In the genomic region with DNA sequence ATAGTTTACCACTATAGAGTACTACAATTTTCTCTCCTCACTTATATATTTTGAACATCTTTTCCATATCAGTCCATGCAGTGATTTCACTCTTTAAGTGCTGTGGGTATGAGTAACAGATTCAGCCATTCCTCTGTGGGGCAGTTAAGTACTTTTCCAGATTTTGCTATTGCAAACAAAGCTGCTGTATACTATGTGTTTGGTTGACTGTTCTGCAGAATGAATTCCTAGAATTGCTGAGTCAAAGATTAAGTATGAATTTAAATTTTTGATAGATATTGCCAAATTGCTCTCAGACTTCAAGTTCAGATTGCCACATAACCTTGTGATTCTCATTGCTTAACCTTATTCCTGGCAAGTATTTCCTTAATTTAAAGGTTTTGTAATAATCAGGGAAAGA, we compare ENCODE assay signal across 1 cellular context.
TF ChIP-seq lines count a peak whose summit lies in the region.

No MANE protein-coding gene starts in this region.

TF ChIP-seq in K562, 482 proteins besides CTCF, POLR2A, EP300 and RAD21:
- 0 out of 4 replicates have a peak, but pooled peaks of 1 of the 2 experiments have one; percentile 12 for TF ChIP-seq RCOR1 (IDR thresholded peaks at IDR 0.05; ENCODE audit: borderline replicate concordance in 1 of 2, low read depth in 2 of 2, low read length in 2 of 2)
- no peak for TF ChIP-seq STAT6 (CRISPR knock-in tag; IDR thresholded peaks at IDR 0.05)
- peak; percentile 46; the same call in 1 of the 2 replicates for TF ChIP-seq MAFF (IDR thresholded peaks at IDR 0.05; ENCODE audit: low read length)
- TF ChIP-seq MAFG (tag; conservative IDR thresholded peaks at IDR 0.05): 0 out of 2 replicates have a peak, but pooled peaks have one; percentile 20
- TF ChIP-seq BRD4 (IDR thresholded peaks at IDR 0.05): no peak
- no peak for TF ChIP-seq GTF2A2 (tag; IDR thresholded peaks at IDR 0.05)
- no peak for TF ChIP-seq PTTG1 (tag; IDR thresholded peaks at IDR 0.05; ENCODE audit: low read depth)
- no peak for TF ChIP-seq TCF7 (IDR thresholded peaks at IDR 0.05; ENCODE audit: borderline replicate concordance)
- TF ChIP-seq CEBPB (tag; IDR thresholded peaks at IDR 0.05): peak; percentile 52
- TF ChIP-seq ZNF583 (CRISPR knock-in tag; IDR thresholded peaks at IDR 0.05): no peak
- no peak for TF ChIP-seq MTA3 (IDR thresholded peaks at IDR 0.05; ENCODE audit: borderline replicate concordance)
- TF ChIP-seq RBBP5 (IDR thresholded peaks at IDR 0.05; ENCODE audit: borderline replicate concordance, insufficient read depth, low read length, poor library complexity, severe bottlenecking): no peak
- no peak for TF ChIP-seq EWSR1 (IDR thresholded peaks at IDR 0.05; ENCODE audit: borderline replicate concordance, low read depth, partially characterized antibody)
- peak; percentile 76 for TF ChIP-seq ZNF316 (IDR thresholded peaks at IDR 0.05)
- TF ChIP-seq ZFP1 (CRISPR knock-in tag; IDR thresholded peaks at IDR 0.05): no peak
- TF ChIP-seq BHLHE40 (IDR thresholded peaks at IDR 0.05; ENCODE audit: low read length): no peak
- TF ChIP-seq HLTF (IDR thresholded peaks at IDR 0.05): no peak
- TF ChIP-seq KDM1A (IDR thresholded peaks at IDR 0.05): peak; percentile 73 to 75; a peak in 3 of 4 replicates
- TF ChIP-seq DMBX1 (CRISPR knock-in tag; IDR thresholded peaks at IDR 0.05; ENCODE audit: borderline replicate concordance): no peak
- no peak for TF ChIP-seq ZNF12 (CRISPR knock-in tag; IDR thresholded peaks at IDR 0.05)
- TF ChIP-seq, protein P1, sequence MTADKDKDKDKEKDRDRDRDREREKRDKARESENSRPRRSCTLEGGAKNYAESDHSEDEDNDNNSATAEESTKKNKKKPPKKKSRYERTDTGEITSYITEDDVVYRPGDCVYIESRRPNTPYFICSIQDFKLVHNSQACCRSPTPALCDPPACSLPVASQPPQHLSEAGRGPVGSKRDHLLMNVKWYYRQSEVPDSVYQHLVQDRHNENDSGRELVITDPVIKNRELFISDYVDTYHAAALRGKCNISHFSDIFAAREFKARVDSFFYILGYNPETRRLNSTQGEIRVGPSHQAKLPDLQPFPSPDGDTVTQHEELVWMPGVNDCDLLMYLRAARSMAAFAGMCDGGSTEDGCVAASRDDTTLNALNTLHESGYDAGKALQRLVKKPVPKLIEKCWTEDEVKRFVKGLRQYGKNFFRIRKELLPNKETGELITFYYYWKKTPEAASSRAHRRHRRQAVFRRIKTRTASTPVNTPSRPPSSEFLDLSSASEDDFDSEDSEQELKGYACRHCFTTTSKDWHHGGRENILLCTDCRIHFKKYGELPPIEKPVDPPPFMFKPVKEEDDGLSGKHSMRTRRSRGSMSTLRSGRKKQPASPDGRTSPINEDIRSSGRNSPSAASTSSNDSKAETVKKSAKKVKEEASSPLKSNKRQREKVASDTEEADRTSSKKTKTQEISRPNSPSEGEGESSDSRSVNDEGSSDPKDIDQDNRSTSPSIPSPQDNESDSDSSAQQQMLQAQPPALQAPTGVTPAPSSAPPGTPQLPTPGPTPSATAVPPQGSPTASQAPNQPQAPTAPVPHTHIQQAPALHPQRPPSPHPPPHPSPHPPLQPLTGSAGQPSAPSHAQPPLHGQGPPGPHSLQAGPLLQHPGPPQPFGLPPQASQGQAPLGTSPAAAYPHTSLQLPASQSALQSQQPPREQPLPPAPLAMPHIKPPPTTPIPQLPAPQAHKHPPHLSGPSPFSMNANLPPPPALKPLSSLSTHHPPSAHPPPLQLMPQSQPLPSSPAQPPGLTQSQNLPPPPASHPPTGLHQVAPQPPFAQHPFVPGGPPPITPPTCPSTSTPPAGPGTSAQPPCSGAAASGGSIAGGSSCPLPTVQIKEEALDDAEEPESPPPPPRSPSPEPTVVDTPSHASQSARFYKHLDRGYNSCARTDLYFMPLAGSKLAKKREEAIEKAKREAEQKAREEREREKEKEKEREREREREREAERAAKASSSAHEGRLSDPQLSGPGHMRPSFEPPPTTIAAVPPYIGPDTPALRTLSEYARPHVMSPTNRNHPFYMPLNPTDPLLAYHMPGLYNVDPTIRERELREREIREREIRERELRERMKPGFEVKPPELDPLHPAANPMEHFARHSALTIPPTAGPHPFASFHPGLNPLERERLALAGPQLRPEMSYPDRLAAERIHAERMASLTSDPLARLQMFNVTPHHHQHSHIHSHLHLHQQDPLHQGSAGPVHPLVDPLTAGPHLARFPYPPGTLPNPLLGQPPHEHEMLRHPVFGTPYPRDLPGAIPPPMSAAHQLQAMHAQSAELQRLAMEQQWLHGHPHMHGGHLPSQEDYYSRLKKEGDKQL (CRISPR knock-in tag; IDR thresholded peaks at IDR 0.05; ENCODE audit: borderline replicate concordance): no peak
- no peak for TF ChIP-seq SIN3B (IDR thresholded peaks at IDR 0.05; ENCODE audit: low read depth)
- TF ChIP-seq, protein P2, sequence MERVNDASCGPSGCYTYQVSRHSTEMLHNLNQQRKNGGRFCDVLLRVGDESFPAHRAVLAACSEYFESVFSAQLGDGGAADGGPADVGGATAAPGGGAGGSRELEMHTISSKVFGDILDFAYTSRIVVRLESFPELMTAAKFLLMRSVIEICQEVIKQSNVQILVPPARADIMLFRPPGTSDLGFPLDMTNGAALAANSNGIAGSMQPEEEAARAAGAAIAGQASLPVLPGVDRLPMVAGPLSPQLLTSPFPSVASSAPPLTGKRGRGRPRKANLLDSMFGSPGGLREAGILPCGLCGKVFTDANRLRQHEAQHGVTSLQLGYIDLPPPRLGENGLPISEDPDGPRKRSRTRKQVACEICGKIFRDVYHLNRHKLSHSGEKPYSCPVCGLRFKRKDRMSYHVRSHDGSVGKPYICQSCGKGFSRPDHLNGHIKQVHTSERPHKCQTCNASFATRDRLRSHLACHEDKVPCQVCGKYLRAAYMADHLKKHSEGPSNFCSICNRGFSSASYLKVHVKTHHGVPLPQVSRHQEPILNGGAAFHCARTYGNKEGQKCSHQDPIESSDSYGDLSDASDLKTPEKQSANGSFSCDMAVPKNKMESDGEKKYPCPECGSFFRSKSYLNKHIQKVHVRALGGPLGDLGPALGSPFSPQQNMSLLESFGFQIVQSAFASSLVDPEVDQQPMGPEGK (CRISPR knock-in tag; IDR thresholded peaks at IDR 0.05; ENCODE audit: borderline replicate concordance): no peak
- no peak for TF ChIP-seq CEBPG (CRISPR knock-in tag; IDR thresholded peaks at IDR 0.05)
- peak; percentile 52 to 66; a peak in 3 of 4 replicates for TF ChIP-seq CEBPG (tag; conservative IDR thresholded peaks at IDR 0.05 in 1 of 2, IDR thresholded peaks at IDR 0.05 in 1 of 2)
- no peak for TF ChIP-seq RFX5 (IDR thresholded peaks at IDR 0.05; ENCODE audit: low read depth, low read length)
- no peak for TF ChIP-seq E2F1 (CRISPR knock-in tag; IDR thresholded peaks at IDR 0.05)
- no peak for TF ChIP-seq CC2D1A (IDR thresholded peaks at IDR 0.05)
- TF ChIP-seq ARID4B (CRISPR knock-in tag; IDR thresholded peaks at IDR 0.05): no peak
- TF ChIP-seq STAG1 (CRISPR knock-in tag; IDR thresholded peaks at IDR 0.05; ENCODE audit: borderline replicate concordance): no peak
- no peak for TF ChIP-seq GTF2E2 (tag; IDR thresholded peaks at IDR 0.05)
- peak; percentile 68; the same call in 1 of the 2 replicates for TF ChIP-seq C11orf30 (IDR thresholded peaks at IDR 0.05; ENCODE audit: low read depth)
- no peak for TF ChIP-seq MTF1 (CRISPR knock-in tag; IDR thresholded peaks at IDR 0.05; ENCODE audit: borderline replicate concordance)
- TF ChIP-seq MCM2 (IDR thresholded peaks at IDR 0.05; ENCODE audit: low read depth): no peak
